Comparison of ENCODE assay signal across 14 cellular contexts in the genomic region with DNA sequence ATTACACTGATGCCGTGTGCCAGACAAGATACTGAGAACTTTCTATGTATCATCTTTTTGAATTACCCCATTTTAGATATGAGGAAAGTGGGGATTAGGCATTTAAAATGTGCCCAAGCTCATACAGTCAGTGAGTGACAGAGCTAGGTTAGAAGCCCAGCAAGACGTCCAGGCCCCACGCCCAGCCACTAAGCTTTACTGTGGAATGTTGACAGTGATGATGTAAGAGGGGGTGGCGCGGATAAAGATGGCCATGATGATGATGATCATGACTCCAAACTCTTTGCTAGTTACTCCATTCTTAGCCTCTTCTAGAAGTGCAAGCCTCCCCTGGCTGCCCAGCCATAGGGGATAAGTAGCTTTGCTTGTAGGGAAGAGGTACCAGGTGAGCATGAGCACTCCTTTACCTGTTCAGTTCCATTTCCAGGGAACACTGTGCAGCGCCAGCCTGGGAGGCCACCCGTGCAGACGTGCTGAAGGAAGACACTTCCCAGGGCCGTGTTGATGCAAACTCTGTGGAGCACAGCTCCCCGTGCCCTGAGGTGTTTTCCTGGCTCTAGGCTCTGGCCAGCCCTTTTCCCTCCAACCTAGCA.
"Had no signal": no experiment of that assay in that cellular context is flagged by ENCODE, and none has a peak within 500 bp of the region (broad histone marks: within the 10 kb centered on the region; RNA-seq: fewer than 3 reads in every experiment).

No MANE protein-coding gene starts in this region.

- H3K27me3 ChIP-seq: uterus had no signal

- H3K27ac ChIP-seq: neutrophil, uterus had no signal

- DNase-seq: activated CD4-positive, alpha-beta memory T cell treated with anti-CD3 and anti-CD28 coated beads, Interleukin-2, amount 10 ng/mL, durations not matched to agents 7 days and 5 days; activated CD4-positive, alpha-beta T cell treated with anti-CD3 and anti-CD28 coated beads for 4 hours; activated CD8-positive, alpha-beta memory T cell treated with anti-CD3 and anti-CD28 coated beads, Interleukin-2, amount 50 U/mL, for 4 hours; activated gamma-delta T cell; activated naive CD8-positive, alpha-beta T cell treated with anti-CD3 and anti-CD28 coated beads, Interleukin-2, amount 10 ng/mL, durations not matched to agents 7 days and 5 days; activated T-cell treated with anti-CD3 and anti-CD28 coated beads, Interleukin-2, amount 50 U/mL, for 72 hours; effector memory CD4-positive, alpha-beta T cell; foreskin melanocyte; left cardiac atrium; T-helper 2 cell; uterus had no signal

- H3K4me3 ChIP-seq: uterus had no signal

- H3K9me3 ChIP-seq: neutrophil, uterus had no signal

- H3K36me3 ChIP-seq: neutrophil, uterus had no signal

- H3K4me1 ChIP-seq: uterus had no signal

- ATAC-seq: activated T-cell treated with anti-CD3 and anti-CD28 coated beads, Interleukin-2, amount 50 U/mL, for 72 hours; naive thymus-derived CD4-positive, alpha-beta T cell; stimulated activated effector memory CD8-positive, alpha-beta T cell treated with anti-CD3 and anti-CD28 coated beads, Interleukin-12 subunit alpha, Interleukin-12 subunit beta, amount 100 ng/mL, for 72 hours had no signal
